1 cellular context compared by ENCODE assay signal in genomic region chr16:56667581-56668571, GRCh38.
TF ChIP-seq lines count a peak whose summit lies in the region.

Gene MT1G, minus strand, starts transcription at chr16:56668065. Its CDS starts 72 bp downstream, at chr16:56667993.

TF ChIP-seq in IMR-90, 13 proteins besides CTCF, POLR2A, EP300 and RAD21 (continued from another document):
- TF ChIP-seq USF2 (IDR thresholded peaks at IDR 0.05; ENCODE audit: low read depth, low read length) (no peak), CHD1 (IDR thresholded peaks at IDR 0.05; ENCODE audit: low read depth, low read length) (no peak), MAFK (IDR thresholded peaks at IDR 0.05; ENCODE audit: low read depth, low read length) (no peak), MAZ (IDR thresholded peaks at IDR 0.05; ENCODE audit: borderline replicate concordance, low read depth, low read length) (no peak), NFE2L2 (IDR thresholded peaks at IDR 0.05; ENCODE audit: low read depth, low read length) (no peak), RFX5 (IDR thresholded peaks at IDR 0.05; ENCODE audit: low read depth, low read length) (no peak), SMC3 (IDR thresholded peaks at IDR 0.05; ENCODE audit: low read depth, low read length) (no peak)
